10 cellular contexts compared by ENCODE assay signal in genomic region chr20:31570021-31570463, GRCh38. TPM values are rescaled to one million over a fixed set of nuclear protein-coding genes. Genes with fewer than 3 reads are reported as not detected.
DNase-seq lines count a peak whose midpoint lies in the region; ATAC-seq and TF ChIP-seq lines count a peak whose summit lies in the region.
"Had no signal": no experiment of that assay in that cellular context is flagged by ENCODE, and none has a peak within 500 bp of the region (broad histone marks: within the 10 kb centered on the region; RNA-seq: fewer than 3 reads in every experiment).

No MANE protein-coding gene starts in this region.

- ATAC-seq in DND-41 (ENCODE audit: insufficient read depth, low read depth) (no peak), left lobe of liver (peak; percentile 1)
- ATAC-seq in stimulated activated naive CD8-positive, alpha-beta T cell treated with anti-CD3 and anti-CD28 coated beads, Interleukin-15, amount 100 ng/mL, for 72 hours = no peak

- H3K36me3 ChIP-seq in DND-41 (ENCODE audit: insufficient read depth, low read length) (peaks cover 52% of the 10 kb centered on the region), WERI-Rb-1 (peaks cover 45% of the 10 kb centered on the region), smooth muscle cell (ENCODE audit: low read depth) (no peaks in the 10 kb centered on the region), MG63 (peaks cover 29% of the 10 kb centered on the region)

- H3K9me3 ChIP-seq in DND-41 (ENCODE audit: insufficient read depth, low read length, severe bottlenecking) = no peaks in the 10 kb centered on the region
- H3K9me3 ChIP-seq in WERI-Rb-1 (ENCODE audit: severe bottlenecking) = no peaks in the 10 kb centered on the region
- H3K9me3 ChIP-seq in smooth muscle cell (replicated peaks; ENCODE audit: low read depth) = no peaks in the 10 kb centered on the region
- H3K9me3 ChIP-seq in MG63 = no peaks in the 10 kb centered on the region

- WGBS in smooth muscle cell (ENCODE audit: low lambda C conversion rate) = 84% methylated on average over 8 of the region's 8 CpGs

- no peak overlapping the region for H3K27ac Mint-ChIP-seq in stimulated activated naive CD8-positive, alpha-beta T cell treated with anti-CD3 and anti-CD28 coated beads, Interleukin-15, amount 100 ng/mL, for 72 hours

- DNase-seq in DND-41 (no peak), WERI-Rb-1 (no peak), left lobe of liver (ENCODE audit: low spot score) (peak; percentile 54), smooth muscle cell (lab: John Stamatoyannopoulos, UW; ENCODE audit: unreplicated experiment) (no peak), MG63 (no peak), NCI-H1105 treated with DMSO at 0.1 percent for 48 hours (lab: John Stamatoyannopoulos, UW) (no peak), NCI-H524 treated with DMSO at 0.1 percent for 48 hours (lab: John Stamatoyannopoulos, UW) (no peak)
- no peak for DNase-seq in stimulated activated naive CD8-positive, alpha-beta T cell treated with anti-CD3 and anti-CD28 coated beads, Interleukin-15, amount 100 ng/mL, for 72 hours
- DNase-seq: brain microvascular endothelial cell, NCI-H1048 had no signal

- H3K9ac ChIP-seq in DND-41 (ENCODE audit: low read depth, low read length) (no peak overlapping the region), smooth muscle cell (ENCODE audit: low read depth) (peak overlapping the region; percentile 31)

- no peaks in the 10 kb centered on the region for H3K79me2 ChIP-seq in DND-41 (ENCODE audit: insufficient read depth, low read length)
- H3K79me2 ChIP-seq in smooth muscle cell (ENCODE audit: low read depth) = no peaks in the 10 kb centered on the region

- H3K4me1 ChIP-seq in DND-41 (ENCODE audit: insufficient read depth, low read length) (peaks cover 21% of the 10 kb centered on the region), smooth muscle cell (ENCODE audit: low read depth) (peaks cover 18% of the 10 kb centered on the region)

- no peaks in the 10 kb centered on the region for H3K27me3 ChIP-seq in DND-41 (ENCODE audit: insufficient read depth, low read length, poor library complexity)
- no peaks in the 10 kb centered on the region for H3K27me3 ChIP-seq in WERI-Rb-1 (ENCODE audit: insufficient read depth, low read depth, severe bottlenecking)
- no peaks in the 10 kb centered on the region for H3K27me3 ChIP-seq in smooth muscle cell (ENCODE audit: low read depth)
- no peaks in the 10 kb centered on the region for H3K27me3 ChIP-seq in MG63
- H3K27me3 ChIP-seq: brain microvascular endothelial cell had no signal

- TF ChIP-seq CTCF in DND-41 (IDR thresholded peaks at IDR 0.05; ENCODE audit: borderline replicate concordance, extremely low read depth, low read length, poor library complexity, severe bottlenecking) (no peak), WERI-Rb-1 (IDR thresholded peaks at IDR 0.05; ENCODE audit: low read depth, low read length) (no peak), smooth muscle cell (IDR thresholded peaks at IDR 0.05; ENCODE audit: borderline replicate concordance, insufficient read depth, poor library complexity, severe bottlenecking) (no peak)

- no peak overlapping the region for H3K4me3 ChIP-seq in DND-41 (ENCODE audit: low read depth in 1 of 2, low read length in 2 of 2)
- H3K4me3 ChIP-seq in WERI-Rb-1 (ENCODE audit: low read depth, low read length) = no peak overlapping the region
- no peak overlapping the region for H3K4me3 ChIP-seq in smooth muscle cell
- no peak overlapping the region for H3K4me3 ChIP-seq in MG63

- H4K20me1 ChIP-seq in DND-41 (ENCODE audit: insufficient read depth, low read length) (no peaks in the 10 kb centered on the region), smooth muscle cell (ENCODE audit: low read depth) (no peaks in the 10 kb centered on the region)

- H3K27me3 Mint-ChIP-seq in stimulated activated naive CD8-positive, alpha-beta T cell treated with anti-CD3 and anti-CD28 coated beads, Interleukin-15, amount 100 ng/mL, for 72 hours = no peaks in the 10 kb centered on the region

- no peak overlapping the region for H3K4me3 Mint-ChIP-seq in stimulated activated naive CD8-positive, alpha-beta T cell treated with anti-CD3 and anti-CD28 coated beads, Interleukin-15, amount 100 ng/mL, for 72 hours

- peak overlapping the region; percentile 59 for H3K27ac ChIP-seq in DND-41 (ENCODE audit: low read length)
- H3K27ac ChIP-seq in WERI-Rb-1 = peak overlapping the region; percentile 75
- H3K27ac ChIP-seq in smooth muscle cell (ENCODE audit: low read depth) = peak overlapping the region; percentile 83
- H3K27ac ChIP-seq: brain microvascular endothelial cell had no signal

- H3K4me2 ChIP-seq in DND-41 (ENCODE audit: insufficient read depth, low read length) = no peak overlapping the region
- no peak overlapping the region for H3K4me2 ChIP-seq in smooth muscle cell

- H2AFZ ChIP-seq in DND-41 (ENCODE audit: low read depth, low read length) = no peak overlapping the region
- H2AFZ ChIP-seq in smooth muscle cell (ENCODE audit: low read depth) = no peak overlapping the region

- peaks cover 61% of the 10 kb centered on the region for H3K4me1 Mint-ChIP-seq in stimulated activated naive CD8-positive, alpha-beta T cell treated with anti-CD3 and anti-CD28 coated beads, Interleukin-15, amount 100 ng/mL, for 72 hours

- H3F3A ChIP-seq in smooth muscle cell (ENCODE audit: low read depth) = peaks cover 79% of the 10 kb centered on the region

- no peaks in the 10 kb centered on the region for H3K9me3 Mint-ChIP-seq in stimulated activated naive CD8-positive, alpha-beta T cell treated with anti-CD3 and anti-CD28 coated beads, Interleukin-15, amount 100 ng/mL, for 72 hours

RNA-seq across cellular contexts. Expression of gene ID1, which starts 35.0 kb away (rescaled TPM):
- total RNA-seq in left lobe of liver (37.2 TPM), smooth muscle cell (396 and 414 TPM in 2 replicates)
- polyA plus RNA-seq in smooth muscle cell = 87.6 and 182 TPM in 2 replicates
- total RNA-seq in MG63 (2014; rRNA removed; shearing (Covaris generic); ENCODE audit: low replicate concordance) = 363 and 396 TPM in 2 replicates

RNA-seq across cellular contexts. Expression of gene HM13, which starts 55.8 kb away (rescaled TPM):
- total RNA-seq in left lobe of liver (147 TPM), smooth muscle cell (165 and 210 TPM in 2 replicates)
- 336 and 397 TPM in 2 replicates for polyA plus RNA-seq in smooth muscle cell
- total RNA-seq in MG63 (2014; rRNA removed; shearing (Covaris generic); ENCODE audit: low replicate concordance) = 115 and 155 TPM in 2 replicates
